In genomic region chr1:86687595-86687994, GRCh38 we compare ENCODE assay signal across 9 cellular contexts. TPM values are rescaled to one million over a fixed set of nuclear protein-coding genes. Genes with fewer than 3 reads are reported as not detected.
DNase-seq lines count a peak whose midpoint lies in the region; ATAC-seq and TF ChIP-seq lines count a peak whose summit lies in the region.
"Had no signal": no experiment of that assay in that cellular context is flagged by ENCODE, and none has a peak within 500 bp of the region (broad histone marks: within the 10 kb centered on the region; RNA-seq: fewer than 3 reads in every experiment).

No MANE protein-coding gene starts in this region.

- peak; percentile 33 for DNase-seq in DMS153 treated with DMSO at 0.1 percent for 48 hours (lab: John Stamatoyannopoulos, UW; ENCODE audit: unreplicated experiment)
- DNase-seq in LNCaP clone FGC (ENCODE audit: low read depth) = no peak
- peak; percentile 29 for DNase-seq in astrocyte of the spinal cord (ENCODE audit: low read depth, low spot score)
- peak; percentile 52 for DNase-seq in middle frontal gyrus (ENCODE audit: extremely low spot score, low spot score)
- no peak for DNase-seq in naive thymus-derived CD4-positive, alpha-beta T cell
- no peak for DNase-seq in stimulated activated CD4-positive, alpha-beta T cell treated with anti-CD3 and anti-CD28 coated beads, Interleukin-15, amount 100 ng/mL, for 24 hours
- no peak for DNase-seq in CD4-positive, alpha-beta memory T cell
- DNase-seq: stimulated activated CD4-positive, alpha-beta T cell treated with anti-CD3 and anti-CD28 coated beads, Interleukin-4, amount 100 ng/mL, for 4 hours had no signal

- no peaks in the 10 kb centered on the region for H3K4me1 ChIP-seq in naive thymus-derived CD4-positive, alpha-beta T cell (ENCODE audit: control insufficient read depth in 2 of 2, insufficient read depth in 2 of 2, low read length in 2 of 2)
- H3K4me1 ChIP-seq in CD4-positive, alpha-beta memory T cell (ENCODE audit: insufficient read depth, low read length) = no peaks in the 10 kb centered on the region

- H3K4me1 Mint-ChIP-seq in naive thymus-derived CD4-positive, alpha-beta T cell = no peaks in the 10 kb centered on the region
- H3K4me1 Mint-ChIP-seq in CD4-positive, alpha-beta memory T cell = no peaks in the 10 kb centered on the region

- intact Hi-C loops in naive thymus-derived CD4-positive, alpha-beta T cell (cut with micrococcal nuclease) = loop anchor here in 1 of 2 donors (10.0 kb wide), 1 partner anchor 1383 kb away; no protein-coding TSS in a partner anchor
- intact Hi-C loops in CD4-positive, alpha-beta memory T cell (cut with micrococcal nuclease) = loop anchor here (10.0 kb wide), 1 partner anchor 213 kb away; no protein-coding TSS in a partner anchor

- ATAC-seq in naive thymus-derived CD4-positive, alpha-beta T cell = no peak

- H3K4me3 Mint-ChIP-seq in naive thymus-derived CD4-positive, alpha-beta T cell = no peak overlapping the region
- H3K4me3 Mint-ChIP-seq in CD4-positive, alpha-beta memory T cell = no peak overlapping the region

- TF ChIP-seq CTCF in LNCaP clone FGC (IDR thresholded peaks at IDR 0.05; ENCODE audit: control insufficient read depth, extremely low read depth, insufficient read depth) = peak; percentile 12; the same call in 1 of the 2 replicates
- TF ChIP-seq CTCF in astrocyte of the spinal cord (IDR thresholded peaks at IDR 0.05; ENCODE audit: low read depth, low read length) = no peak

- H3K27me3 Mint-ChIP-seq in naive thymus-derived CD4-positive, alpha-beta T cell = peaks cover 0 to 7% (median 0%) of the 10 kb centered on the region in 5 donors
- peaks cover 0 to 1% of the 10 kb centered on the region in 2 donors for H3K27me3 Mint-ChIP-seq in CD4-positive, alpha-beta memory T cell

- in situ Hi-C loops in astrocyte of the spinal cord (cut with HindIII; ENCODE audit: low sequenced_read_pairs) = no loop called here

- H3K27me3 ChIP-seq in naive thymus-derived CD4-positive, alpha-beta T cell (ENCODE audit: control insufficient read depth in 2 of 2, insufficient read depth in 2 of 2, low read length in 2 of 2) = no peaks in the 10 kb centered on the region
- no peaks in the 10 kb centered on the region for H3K27me3 ChIP-seq in CD4-positive, alpha-beta memory T cell (ENCODE audit: insufficient read depth, low read length)

- H3K27ac ChIP-seq in naive thymus-derived CD4-positive, alpha-beta T cell (ENCODE audit: low read depth, low read length) = no peak overlapping the region
- no peak overlapping the region for H3K27ac ChIP-seq in CD4-positive, alpha-beta memory T cell (ENCODE audit: low read depth, low read length)

- H3K9me3 Mint-ChIP-seq in naive thymus-derived CD4-positive, alpha-beta T cell = peaks cover 0 to 2% (median 0%) of the 10 kb centered on the region in 11 donors
- no peaks in the 10 kb centered on the region for H3K9me3 Mint-ChIP-seq in CD4-positive, alpha-beta memory T cell

- no peaks in the 10 kb centered on the region for H3K36me3 ChIP-seq in naive thymus-derived CD4-positive, alpha-beta T cell (ENCODE audit: control insufficient read depth in 2 of 3, insufficient read depth in 3 of 3, low read length in 3 of 3)
- H3K36me3 ChIP-seq in CD4-positive, alpha-beta memory T cell (ENCODE audit: insufficient read depth, low read length) = no peaks in the 10 kb centered on the region

- CTCF ChIA-PET in naive thymus-derived CD4-positive, alpha-beta T cell (lab: Charles Lee) = interaction anchor here (0.6 to 1.0 kb wide), 3 partner anchors 17 to 313 kb away, joined by 3 read pairs; partner anchors contain the start of gene SH3GLB1
- CTCF ChIA-PET in CD4-positive, alpha-beta memory T cell (lab: Charles Lee; ENCODE audit: partially characterized antibody) = interaction anchor here (0.6 kb wide), 1 partner anchor 213 kb away, joined by 3 read pairs; no protein-coding TSS in a partner anchor

- POLR2A ChIA-PET in naive thymus-derived CD4-positive, alpha-beta T cell (lab: Charles Lee) = interaction anchor here (1.0 kb wide), 1 partner anchor 16 kb away, joined by 3 read pairs; the partner anchor contains the start of gene SH3GLB1
- POLR2A ChIA-PET in CD4-positive, alpha-beta memory T cell (lab: Charles Lee; ENCODE audit: partially characterized antibody) = no interaction called here

- H3K4me3 ChIP-seq in LNCaP clone FGC (ENCODE audit: low read depth, low read length) = no peak overlapping the region
- no peak overlapping the region for H3K4me3 ChIP-seq in astrocyte of the spinal cord (ENCODE audit: low read depth, low read length)
- no peak overlapping the region for H3K4me3 ChIP-seq in naive thymus-derived CD4-positive, alpha-beta T cell (ENCODE audit: low read length)
- H3K4me3 ChIP-seq in CD4-positive, alpha-beta memory T cell (ENCODE audit: low read length in 2 of 2) = no peak overlapping the region
- H3K4me3 ChIP-seq: lung had no signal

- no peaks in the 10 kb centered on the region for H3K36me3 Mint-ChIP-seq in naive thymus-derived CD4-positive, alpha-beta T cell
- no peaks in the 10 kb centered on the region for H3K36me3 Mint-ChIP-seq in CD4-positive, alpha-beta memory T cell

- no peak overlapping the region for H3K27ac Mint-ChIP-seq in naive thymus-derived CD4-positive, alpha-beta T cell
- H3K27ac Mint-ChIP-seq in CD4-positive, alpha-beta memory T cell = no peak overlapping the region

- H3K9me3 ChIP-seq in naive thymus-derived CD4-positive, alpha-beta T cell (ENCODE audit: control insufficient read depth in 2 of 3, low read length in 3 of 3) = no peaks in the 10 kb centered on the region
- no peaks in the 10 kb centered on the region for H3K9me3 ChIP-seq in CD4-positive, alpha-beta memory T cell (ENCODE audit: control insufficient read depth in 1 of 2, low read length in 2 of 2)

RNA-seq across cellular contexts. Expression of gene SH3GLB1, which starts 16.8 kb away (rescaled TPM):
- total RNA-seq in naive thymus-derived CD4-positive, alpha-beta T cell = 10 to 100 TPM; 36.7 to 72.0 (median 49.8) TPM
- polyA plus RNA-seq in naive thymus-derived CD4-positive, alpha-beta T cell = 10 to 100 TPM; 22.9 to 24.3 TPM
- 10 to 100 TPM; 55.4 to 59.6 TPM for total RNA-seq in CD4-positive, alpha-beta memory T cell
- 10 to 100 TPM; 45.0 to 54.5 TPM for polyA plus RNA-seq in CD4-positive, alpha-beta memory T cell

Comparison
In these comparisons a context has a peak if more than half of its experiments do, and no peak if none do; other contexts are left out.
1. DNase-seq: peak in DMS153 treated with DMSO at 0.1 percent for 48 hours (single experiment), astrocyte of the spinal cord (single experiment) and middle frontal gyrus (single experiment); none in LNCaP clone FGC (single experiment), naive thymus-derived CD4-positive, alpha-beta T cell (0 of 9), stimulated activated CD4-positive, alpha-beta T cell treated with anti-CD3 and anti-CD28 coated beads, Interleukin-15, amount 100 ng/mL, for 24 hours (single experiment) and CD4-positive, alpha-beta memory T cell (0 of 5).